Comparison of ENCODE assay signal across 31 cellular contexts in the genomic region with DNA sequence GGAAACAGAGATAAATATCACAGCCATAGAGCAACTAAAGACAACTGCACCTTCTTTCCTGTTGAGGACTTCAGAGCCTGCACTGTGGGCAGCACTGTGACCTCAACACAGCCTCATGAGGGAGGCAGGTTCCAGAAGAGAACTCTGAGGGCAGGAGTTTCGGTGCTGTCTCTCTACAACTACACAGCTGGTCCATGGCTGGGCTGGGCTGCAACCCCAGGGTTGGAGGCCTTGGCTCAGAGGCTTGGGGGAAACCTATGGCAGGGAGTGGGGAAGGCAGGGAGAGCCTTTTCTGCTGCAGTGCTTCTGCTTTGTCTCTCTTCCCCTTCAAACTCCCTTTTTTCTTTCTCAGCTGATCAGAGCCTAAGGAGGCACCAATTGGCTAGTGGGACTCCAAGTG.
"Had no signal": no experiment of that assay in that cellular context is flagged by ENCODE, and none has a peak within 500 bp of the region (broad histone marks: within the 10 kb centered on the region; RNA-seq: fewer than 3 reads in every experiment).

No MANE protein-coding gene starts in this region.

- H3K9me3 ChIP-seq: adrenal gland, body of pancreas, esophagus squamous epithelium had no signal

- H3K4me1 Mint-ChIP-seq: activated CD4-positive, alpha-beta T cell treated with anti-CD3 and anti-CD28 coated beads, Interleukin-2, amount 10 ng/mL, durations not matched to agents 7 days and 5 days; activated naive CD4-positive, alpha-beta T cell treated with anti-CD3 and anti-CD28 coated beads, Interleukin-2, amount 10 ng/mL, durations not matched to agents 7 days and 5 days had no signal

- H3K27ac ChIP-seq: adrenal gland, body of pancreas, epithelial cell of prostate, esophagus squamous epithelium, gastroesophageal sphincter, heart right ventricle, VCaP had no signal

- H3K9me3 Mint-ChIP-seq: activated CD4-positive, alpha-beta T cell treated with anti-CD3 and anti-CD28 coated beads, Interleukin-2, amount 10 ng/mL, durations not matched to agents 7 days and 5 days; activated CD8-positive, alpha-beta T cell treated with anti-CD3 and anti-CD28 coated beads for 36 hours; activated naive CD4-positive, alpha-beta T cell treated with anti-CD3 and anti-CD28 coated beads, Interleukin-2, amount 10 ng/mL, durations not matched to agents 7 days and 5 days; activated naive CD4-positive, alpha-beta T cell treated with anti-CD3 and anti-CD28 coated beads, Interleukin-2, amount 50 U/mL, for 72 hours; activated T-cell treated with anti-CD3 and anti-CD28 coated beads, Interleukin-2, amount 50 U/mL, for 24 hours; activated T-cell treated with anti-CD3 and anti-CD28 coated beads, Interleukin-2, amount 50 U/mL, for 72 hours; effector memory CD8-positive, alpha-beta T cell had no signal

- H3K4me1 ChIP-seq: adrenal gland, esophagus squamous epithelium, heart right ventricle had no signal

- DNase-seq: activated CD4-positive, alpha-beta T cell treated with anti-CD3 and anti-CD28 coated beads for 1 hour; activated CD4-positive, alpha-beta T cell treated with anti-CD3 and anti-CD28 coated beads for 4 hours; activated CD4-positive, alpha-beta T cell treated with anti-CD3 and anti-CD28 coated beads, Interleukin-2, amount 10 ng/mL, durations not matched to agents 7 days and 5 days; activated CD4-positive, alpha-beta T cell treated with anti-CD3 and anti-CD28 coated beads, Interleukin-2, amount 50 U/mL, for 48 hours; activated CD8-positive, alpha-beta memory T cell treated with anti-CD3 and anti-CD28 coated beads for 24 hours; activated CD8-positive, alpha-beta memory T cell treated with anti-CD3 and anti-CD28 coated beads, Interleukin-2, amount 50 U/mL, for 4 hours; activated CD8-positive, alpha-beta T cell treated with anti-CD3 and anti-CD28 coated beads for 36 hours; activated gamma-delta T cell; activated naive CD4-positive, alpha-beta T cell; activated naive CD4-positive, alpha-beta T cell treated with anti-CD3 and anti-CD28 coated beads, Interleukin-2, amount 10 ng/mL, durations not matched to agents 7 days and 5 days; activated T-cell treated with anti-CD3 and anti-CD28 coated beads for 4 hours; activated T-cell treated with anti-CD3 and anti-CD28 coated beads, Interleukin-2, amount 50 U/mL, for 24 hours; activated T-cell treated with anti-CD3 and anti-CD28 coated beads, Interleukin-2, amount 50 U/mL, for 72 hours; adrenal gland; amygdala; aorta; body of pancreas; caudate nucleus; cortex of kidney; dermis blood vessel endothelial cell; effector CD4-positive, alpha-beta T cell; effector memory CD8-positive, alpha-beta T cell; esophagus squamous epithelium; foreskin melanocyte; heart right ventricle; T-helper 2 cell had no signal

- H3K36me3 Mint-ChIP-seq: activated naive CD4-positive, alpha-beta T cell treated with anti-CD3 and anti-CD28 coated beads, Interleukin-2, amount 10 ng/mL, durations not matched to agents 7 days and 5 days; activated naive CD4-positive, alpha-beta T cell treated with anti-CD3 and anti-CD28 coated beads, Interleukin-2, amount 50 U/mL, for 72 hours had no signal

- ATAC-seq: activated CD8-positive, alpha-beta T cell treated with anti-CD3 and anti-CD28 coated beads for 36 hours; activated naive CD4-positive, alpha-beta T cell treated with anti-CD3 and anti-CD28 coated beads, Interleukin-2, amount 50 U/mL, for 72 hours; activated T-cell treated with anti-CD3 and anti-CD28 coated beads, Interleukin-2, amount 50 U/mL, for 72 hours; body of pancreas; effector memory CD8-positive, alpha-beta T cell; gastroesophageal sphincter; heart right ventricle; WTC11 had no signal

- H3K36me3 ChIP-seq: adrenal gland, esophagus squamous epithelium, gastroesophageal sphincter, heart right ventricle had no signal

- H3K27me3 ChIP-seq: adrenal gland, body of pancreas, gastroesophageal sphincter had no signal

- H3K4me3 ChIP-seq: adrenal gland, body of pancreas, esophagus squamous epithelium, gastroesophageal sphincter, heart right ventricle had no signal

- H3K4me3 Mint-ChIP-seq: activated CD4-positive, alpha-beta T cell treated with anti-CD3 and anti-CD28 coated beads, Interleukin-2, amount 10 ng/mL, durations not matched to agents 7 days and 5 days; activated CD8-positive, alpha-beta T cell treated with anti-CD3 and anti-CD28 coated beads for 36 hours; activated naive CD4-positive, alpha-beta T cell treated with anti-CD3 and anti-CD28 coated beads, Interleukin-2, amount 10 ng/mL, durations not matched to agents 7 days and 5 days; activated T-cell treated with anti-CD3 and anti-CD28 coated beads, Interleukin-2, amount 50 U/mL, for 24 hours; activated T-cell treated with anti-CD3 and anti-CD28 coated beads, Interleukin-2, amount 50 U/mL, for 72 hours; effector memory CD8-positive, alpha-beta T cell; WTC11 had no signal

- H3K27ac Mint-ChIP-seq: activated CD4-positive, alpha-beta T cell treated with anti-CD3 and anti-CD28 coated beads, Interleukin-2, amount 10 ng/mL, durations not matched to agents 7 days and 5 days; activated CD8-positive, alpha-beta T cell treated with anti-CD3 and anti-CD28 coated beads for 36 hours; activated naive CD4-positive, alpha-beta T cell treated with anti-CD3 and anti-CD28 coated beads, Interleukin-2, amount 10 ng/mL, durations not matched to agents 7 days and 5 days; activated naive CD4-positive, alpha-beta T cell treated with anti-CD3 and anti-CD28 coated beads, Interleukin-2, amount 50 U/mL, for 72 hours; activated T-cell treated with anti-CD3 and anti-CD28 coated beads, Interleukin-2, amount 50 U/mL, for 24 hours; activated T-cell treated with anti-CD3 and anti-CD28 coated beads, Interleukin-2, amount 50 U/mL, for 72 hours; effector memory CD8-positive, alpha-beta T cell; WTC11 had no signal
